In genomic region chr2:218033590-218034496, GRCh38 we compare ENCODE assay signal across 10 cellular contexts. TPM values are rescaled to one million over a fixed set of nuclear protein-coding genes. Genes with fewer than 3 reads are reported as not detected.
DNase-seq lines count a peak whose midpoint lies in the region; ATAC-seq and TF ChIP-seq lines count a peak whose summit lies in the region.
"Had no signal": no experiment of that assay in that cellular context is flagged by ENCODE, and none has a peak within 500 bp of the region (broad histone marks: within the 10 kb centered on the region; RNA-seq: fewer than 3 reads in every experiment).

No MANE protein-coding gene starts in this region.

- no peak for TF ChIP-seq POLR2A in upper lobe of left lung (IDR thresholded peaks at IDR 0.05)

- CTCF ChIA-PET in activated CD8-positive, alpha-beta memory T cell treated with anti-CD3 and anti-CD28 coated beads, Interleukin-2, amount 10 ng/mL, durations not matched to agents 7 days and 5 days (lab: Charles Lee): interaction anchor here (0.6 to 3.5 kb wide), 10 partner anchors 8 to 248 kb away, joined by 3 to 22 read pairs (median 4); partner anchors contain the start of gene RUFY4

- peaks cover 5% of the 10 kb centered on the region for H3K4me1 Mint-ChIP-seq in activated naive CD4-positive, alpha-beta T cell treated with anti-CD3 and anti-CD28 coated beads, Interleukin-2, amount 50 U/mL, for 24 hours
- peaks cover 19% of the 10 kb centered on the region for H3K4me1 Mint-ChIP-seq in activated CD8-positive, alpha-beta memory T cell treated with anti-CD3 and anti-CD28 coated beads, Interleukin-2, amount 10 ng/mL, durations not matched to agents 7 days and 5 days

- ATAC-seq in activated CD8-positive, alpha-beta memory T cell treated with anti-CD3 and anti-CD28 coated beads, Interleukin-2, amount 10 ng/mL, durations not matched to agents 7 days and 5 days: peak; percentile 3
- peak in 1 of 2 donors; percentile 7 for ATAC-seq in upper lobe of left lung (ENCODE audit: low FRiP score in 2 of 2)
- no peak for ATAC-seq in HG02870 (IDR thresholded peaks at IDR 0.05; ENCODE audit: unreplicated experiment)

- peak overlapping the region; percentile 34 for H3K4me3 Mint-ChIP-seq in activated naive CD4-positive, alpha-beta T cell treated with anti-CD3 and anti-CD28 coated beads, Interleukin-2, amount 50 U/mL, for 24 hours
- peak overlapping the region; percentile 18 for H3K4me3 Mint-ChIP-seq in activated CD8-positive, alpha-beta memory T cell treated with anti-CD3 and anti-CD28 coated beads, Interleukin-2, amount 10 ng/mL, durations not matched to agents 7 days and 5 days

- no peak for TF ChIP-seq CTCF in upper lobe of left lung (IDR thresholded peaks at IDR 0.05)
- TF ChIP-seq CTCF in WERI-Rb-1 (IDR thresholded peaks at IDR 0.05; ENCODE audit: low read depth, low read length): no peak

- H3K27me3 Mint-ChIP-seq in activated naive CD4-positive, alpha-beta T cell treated with anti-CD3 and anti-CD28 coated beads, Interleukin-2, amount 50 U/mL, for 24 hours: peaks cover 2% of the 10 kb centered on the region
- no peaks in the 10 kb centered on the region for H3K27me3 Mint-ChIP-seq in activated CD8-positive, alpha-beta memory T cell treated with anti-CD3 and anti-CD28 coated beads, Interleukin-2, amount 10 ng/mL, durations not matched to agents 7 days and 5 days

- no peaks in the 10 kb centered on the region for H3K9me3 Mint-ChIP-seq in activated naive CD4-positive, alpha-beta T cell treated with anti-CD3 and anti-CD28 coated beads, Interleukin-2, amount 50 U/mL, for 24 hours
- H3K9me3 Mint-ChIP-seq in activated CD8-positive, alpha-beta memory T cell treated with anti-CD3 and anti-CD28 coated beads, Interleukin-2, amount 10 ng/mL, durations not matched to agents 7 days and 5 days (ENCODE audit: low read depth): no peaks in the 10 kb centered on the region

- H3K9me3 ChIP-seq in upper lobe of left lung (no peaks in the 10 kb centered on the region), WERI-Rb-1 (ENCODE audit: severe bottlenecking) (no peaks in the 10 kb centered on the region)
- H3K9me3 ChIP-seq: heart right ventricle had no signal

- H3K27me3 ChIP-seq in upper lobe of left lung: peaks cover 0 to 3% (median 0%) of the 10 kb centered on the region in 4 donors
- H3K27me3 ChIP-seq in WERI-Rb-1 (ENCODE audit: insufficient read depth, low read depth, severe bottlenecking): peaks cover 5% of the 10 kb centered on the region

- no peak overlapping the region for H3K27ac ChIP-seq in upper lobe of left lung
- no peak overlapping the region for H3K27ac ChIP-seq in WERI-Rb-1

- H3K27ac Mint-ChIP-seq in activated naive CD4-positive, alpha-beta T cell treated with anti-CD3 and anti-CD28 coated beads, Interleukin-2, amount 50 U/mL, for 24 hours: no peak overlapping the region
- no peak overlapping the region for H3K27ac Mint-ChIP-seq in activated CD8-positive, alpha-beta memory T cell treated with anti-CD3 and anti-CD28 coated beads, Interleukin-2, amount 10 ng/mL, durations not matched to agents 7 days and 5 days

- WGBS in upper lobe of left lung, 2 donors: 30 to 59% methylated on average over 21 to 29 of the region's 45 CpGs

- H3K4me1 ChIP-seq in upper lobe of left lung: peaks cover 8 to 25% (median 17%) of the 10 kb centered on the region in 4 donors

- no peaks in the 10 kb centered on the region for H3K36me3 Mint-ChIP-seq in activated naive CD4-positive, alpha-beta T cell treated with anti-CD3 and anti-CD28 coated beads, Interleukin-2, amount 50 U/mL, for 24 hours
- H3K36me3 Mint-ChIP-seq in activated CD8-positive, alpha-beta memory T cell treated with anti-CD3 and anti-CD28 coated beads, Interleukin-2, amount 10 ng/mL, durations not matched to agents 7 days and 5 days: no peaks in the 10 kb centered on the region

- no peak for TF ChIP-seq EP300 in upper lobe of left lung (IDR thresholded peaks at IDR 0.05)

- H3K36me3 ChIP-seq in upper lobe of left lung (no peaks in the 10 kb centered on the region), WERI-Rb-1 (no peaks in the 10 kb centered on the region)
- H3K36me3 ChIP-seq: heart right ventricle had no signal

- H3K4me3 ChIP-seq in upper lobe of left lung (peak overlapping the region in 3 of 4 donors; percentile 14 to 29 (median 28)), WERI-Rb-1 (ENCODE audit: low read depth, low read length) (no peak overlapping the region)

- no peak for DNase-seq in activated naive CD4-positive, alpha-beta T cell (lab: John Stamatoyannopoulos, UW)
- peak; percentile 40 for DNase-seq in activated CD8-positive, alpha-beta memory T cell treated with anti-CD3 and anti-CD28 coated beads, Interleukin-2, amount 10 ng/mL, durations not matched to agents 7 days and 5 days
- DNase-seq in left kidney (ENCODE audit: low read depth, low spot score) (peak; percentile 63), upper lobe of left lung (peak; percentile 26 to 86), NCI-H2107 (lab: John Stamatoyannopoulos, UW) (no peak), WERI-Rb-1 (no peak)

RNA-seq across cellular contexts. Expression of gene TNS1, which starts 31.0 kb away (rescaled TPM):
- total RNA-seq in activated CD8-positive, alpha-beta memory T cell treated with anti-CD3 and anti-CD28 coated beads, Interleukin-2, amount 10 ng/mL, durations not matched to agents 7 days and 5 days: 1 to 10 TPM; 1.4 to 4.4 TPM
- total RNA-seq in upper lobe of left lung: 1,000 to 10,000 TPM in 1 of 6 donors, 100 to 1,000 TPM in 5; 325 to 1,095 (median 550) TPM

RNA-seq across cellular contexts. Expression of gene RUFY4, which starts 35.2 kb away (rescaled TPM):
- total RNA-seq in activated CD8-positive, alpha-beta memory T cell treated with anti-CD3 and anti-CD28 coated beads, Interleukin-2, amount 10 ng/mL, durations not matched to agents 7 days and 5 days: 1 to 10 TPM; 1.4 to 5.1 TPM
- under 1 TPM in 4 of 6 donors, not detected in 2; 0.15 to 0.51 (median 0.21) TPM for total RNA-seq in upper lobe of left lung
- total RNA-seq: SK-MEL-5 had no signal

Comparison
In these comparisons a context has a peak if more than half of its experiments do, and no peak if none do; other contexts are left out.
1. DNase-seq: peak in activated CD8-positive, alpha-beta memory T cell treated with anti-CD3 and anti-CD28 coated beads, Interleukin-2, amount 10 ng/mL, durations not matched to agents 7 days and 5 days (single experiment), left kidney (single experiment) and upper lobe of left lung (2 of 2); none in activated naive CD4-positive, alpha-beta T cell (0 of 4), NCI-H2107 (single experiment) and WERI-Rb-1 (single experiment).
2. RNA of gene TNS1, which starts 31.0 kb away (total RNA-seq): 325 to 1,095 TPM in upper lobe of left lung; 1.4 to 4.4 TPM in activated CD8-positive, alpha-beta memory T cell treated with anti-CD3 and anti-CD28 coated beads, Interleukin-2, amount 10 ng/mL, durations not matched to agents 7 days and 5 days; every median in the first group is over 10 times any median in the second.